1 cellular context compared by ENCODE assay signal in the genomic region with DNA sequence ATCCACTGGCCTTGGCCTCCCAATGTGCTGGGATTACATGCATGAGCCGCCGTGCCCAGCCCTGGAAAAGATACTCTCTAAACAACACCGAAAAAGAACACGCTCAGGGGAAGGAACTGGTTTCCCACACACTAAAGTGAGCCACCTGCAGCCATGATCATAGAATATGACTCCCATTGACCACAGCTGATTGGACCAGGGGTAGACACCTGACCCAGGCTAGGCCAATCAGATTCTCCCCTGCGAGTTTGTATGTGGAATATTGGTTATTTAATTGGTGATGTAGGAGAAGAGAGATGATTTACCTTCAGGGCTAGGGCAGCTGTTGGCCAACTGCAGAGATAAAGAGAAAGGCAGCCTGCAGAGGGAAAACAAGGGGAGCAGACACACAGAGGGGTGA.
TF ChIP-seq lines count a peak whose summit lies in the region.

No MANE protein-coding gene starts in this region.

TF ChIP-seq in SK-N-SH treated with all-trans-retinoic acid at 6 μM for 48 hours, 23 proteins besides CTCF, POLR2A, EP300 and RAD21 (continued from another document):
- TF ChIP-seq, protein P1, sequence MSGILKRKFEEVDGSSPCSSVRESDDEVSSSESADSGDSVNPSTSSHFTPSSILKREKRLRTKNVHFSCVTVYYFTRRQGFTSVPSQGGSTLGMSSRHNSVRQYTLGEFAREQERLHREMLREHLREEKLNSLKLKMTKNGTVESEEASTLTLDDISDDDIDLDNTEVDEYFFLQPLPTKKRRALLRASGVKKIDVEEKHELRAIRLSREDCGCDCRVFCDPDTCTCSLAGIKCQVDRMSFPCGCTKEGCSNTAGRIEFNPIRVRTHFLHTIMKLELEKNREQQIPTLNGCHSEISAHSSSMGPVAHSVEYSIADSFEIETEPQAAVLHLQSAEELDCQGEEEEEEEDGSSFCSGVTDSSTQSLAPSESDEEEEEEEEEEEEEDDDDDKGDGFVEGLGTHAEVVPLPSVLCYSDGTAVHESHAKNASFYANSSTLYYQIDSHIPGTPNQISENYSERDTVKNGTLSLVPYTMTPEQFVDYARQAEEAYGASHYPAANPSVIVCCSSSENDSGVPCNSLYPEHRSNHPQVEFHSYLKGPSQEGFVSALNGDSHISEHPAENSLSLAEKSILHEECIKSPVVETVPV (CRISPR knock-in tag; IDR thresholded peaks at IDR 0.05): no peak
- TF ChIP-seq ZNF8 (CRISPR knock-in tag; IDR thresholded peaks at IDR 0.05): no peak
- TF ChIP-seq, protein P2, sequence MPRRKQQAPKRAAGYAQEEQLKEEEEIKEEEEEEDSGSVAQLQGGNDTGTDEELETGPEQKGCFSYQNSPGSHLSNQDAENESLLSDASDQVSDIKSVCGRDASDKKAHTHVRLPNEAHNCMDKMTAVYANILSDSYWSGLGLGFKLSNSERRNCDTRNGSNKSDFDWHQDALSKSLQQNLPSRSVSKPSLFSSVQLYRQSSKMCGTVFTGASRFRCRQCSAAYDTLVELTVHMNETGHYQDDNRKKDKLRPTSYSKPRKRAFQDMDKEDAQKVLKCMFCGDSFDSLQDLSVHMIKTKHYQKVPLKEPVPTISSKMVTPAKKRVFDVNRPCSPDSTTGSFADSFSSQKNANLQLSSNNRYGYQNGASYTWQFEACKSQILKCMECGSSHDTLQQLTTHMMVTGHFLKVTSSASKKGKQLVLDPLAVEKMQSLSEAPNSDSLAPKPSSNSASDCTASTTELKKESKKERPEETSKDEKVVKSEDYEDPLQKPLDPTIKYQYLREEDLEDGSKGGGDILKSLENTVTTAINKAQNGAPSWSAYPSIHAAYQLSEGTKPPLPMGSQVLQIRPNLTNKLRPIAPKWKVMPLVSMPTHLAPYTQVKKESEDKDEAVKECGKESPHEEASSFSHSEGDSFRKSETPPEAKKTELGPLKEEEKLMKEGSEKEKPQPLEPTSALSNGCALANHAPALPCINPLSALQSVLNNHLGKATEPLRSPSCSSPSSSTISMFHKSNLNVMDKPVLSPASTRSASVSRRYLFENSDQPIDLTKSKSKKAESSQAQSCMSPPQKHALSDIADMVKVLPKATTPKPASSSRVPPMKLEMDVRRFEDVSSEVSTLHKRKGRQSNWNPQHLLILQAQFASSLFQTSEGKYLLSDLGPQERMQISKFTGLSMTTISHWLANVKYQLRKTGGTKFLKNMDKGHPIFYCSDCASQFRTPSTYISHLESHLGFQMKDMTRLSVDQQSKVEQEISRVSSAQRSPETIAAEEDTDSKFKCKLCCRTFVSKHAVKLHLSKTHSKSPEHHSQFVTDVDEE (CRISPR knock-in tag; IDR thresholded peaks at IDR 0.05): no peak
- TF ChIP-seq, protein P3, sequence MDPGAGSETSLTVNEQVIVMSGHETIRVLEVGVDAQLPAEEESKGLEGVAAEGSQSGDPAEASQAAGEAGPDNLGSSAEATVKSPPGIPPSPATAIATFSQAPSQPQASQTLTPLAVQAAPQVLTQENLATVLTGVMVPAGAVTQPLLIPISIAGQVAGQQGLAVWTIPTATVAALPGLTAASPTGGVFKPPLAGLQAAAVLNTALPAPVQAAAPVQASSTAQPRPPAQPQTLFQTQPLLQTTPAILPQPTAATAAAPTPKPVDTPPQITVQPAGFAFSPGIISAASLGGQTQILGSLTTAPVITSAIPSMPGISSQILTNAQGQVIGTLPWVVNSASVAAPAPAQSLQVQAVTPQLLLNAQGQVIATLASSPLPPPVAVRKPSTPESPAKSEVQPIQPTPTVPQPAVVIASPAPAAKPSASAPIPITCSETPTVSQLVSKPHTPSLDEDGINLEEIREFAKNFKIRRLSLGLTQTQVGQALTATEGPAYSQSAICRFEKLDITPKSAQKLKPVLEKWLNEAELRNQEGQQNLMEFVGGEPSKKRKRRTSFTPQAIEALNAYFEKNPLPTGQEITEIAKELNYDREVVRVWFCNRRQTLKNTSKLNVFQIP (CRISPR knock-in tag; IDR thresholded peaks at IDR 0.05; ENCODE audit: borderline replicate concordance, low read depth): no peak
- no peak for TF ChIP-seq TCF4 (CRISPR knock-in tag; IDR thresholded peaks at IDR 0.05; ENCODE audit: borderline replicate concordance)
- no peak for TF ChIP-seq ZNF565 (CRISPR knock-in tag; conservative IDR thresholded peaks at IDR 0.05; ENCODE audit: low read depth)
- TF ChIP-seq OSR1 (CRISPR knock-in tag; IDR thresholded peaks at IDR 0.05): no peak
- TF ChIP-seq SNAI2 (CRISPR knock-in tag; IDR thresholded peaks at IDR 0.05): no peak
- TF ChIP-seq, protein P4, sequence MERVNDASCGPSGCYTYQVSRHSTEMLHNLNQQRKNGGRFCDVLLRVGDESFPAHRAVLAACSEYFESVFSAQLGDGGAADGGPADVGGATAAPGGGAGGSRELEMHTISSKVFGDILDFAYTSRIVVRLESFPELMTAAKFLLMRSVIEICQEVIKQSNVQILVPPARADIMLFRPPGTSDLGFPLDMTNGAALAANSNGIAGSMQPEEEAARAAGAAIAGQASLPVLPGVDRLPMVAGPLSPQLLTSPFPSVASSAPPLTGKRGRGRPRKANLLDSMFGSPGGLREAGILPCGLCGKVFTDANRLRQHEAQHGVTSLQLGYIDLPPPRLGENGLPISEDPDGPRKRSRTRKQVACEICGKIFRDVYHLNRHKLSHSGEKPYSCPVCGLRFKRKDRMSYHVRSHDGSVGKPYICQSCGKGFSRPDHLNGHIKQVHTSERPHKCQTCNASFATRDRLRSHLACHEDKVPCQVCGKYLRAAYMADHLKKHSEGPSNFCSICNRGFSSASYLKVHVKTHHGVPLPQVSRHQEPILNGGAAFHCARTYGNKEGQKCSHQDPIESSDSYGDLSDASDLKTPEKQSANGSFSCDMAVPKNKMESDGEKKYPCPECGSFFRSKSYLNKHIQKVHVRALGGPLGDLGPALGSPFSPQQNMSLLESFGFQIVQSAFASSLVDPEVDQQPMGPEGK (CRISPR knock-in tag; IDR thresholded peaks at IDR 0.05; ENCODE audit: borderline replicate concordance): no peak
